In the genomic region with DNA sequence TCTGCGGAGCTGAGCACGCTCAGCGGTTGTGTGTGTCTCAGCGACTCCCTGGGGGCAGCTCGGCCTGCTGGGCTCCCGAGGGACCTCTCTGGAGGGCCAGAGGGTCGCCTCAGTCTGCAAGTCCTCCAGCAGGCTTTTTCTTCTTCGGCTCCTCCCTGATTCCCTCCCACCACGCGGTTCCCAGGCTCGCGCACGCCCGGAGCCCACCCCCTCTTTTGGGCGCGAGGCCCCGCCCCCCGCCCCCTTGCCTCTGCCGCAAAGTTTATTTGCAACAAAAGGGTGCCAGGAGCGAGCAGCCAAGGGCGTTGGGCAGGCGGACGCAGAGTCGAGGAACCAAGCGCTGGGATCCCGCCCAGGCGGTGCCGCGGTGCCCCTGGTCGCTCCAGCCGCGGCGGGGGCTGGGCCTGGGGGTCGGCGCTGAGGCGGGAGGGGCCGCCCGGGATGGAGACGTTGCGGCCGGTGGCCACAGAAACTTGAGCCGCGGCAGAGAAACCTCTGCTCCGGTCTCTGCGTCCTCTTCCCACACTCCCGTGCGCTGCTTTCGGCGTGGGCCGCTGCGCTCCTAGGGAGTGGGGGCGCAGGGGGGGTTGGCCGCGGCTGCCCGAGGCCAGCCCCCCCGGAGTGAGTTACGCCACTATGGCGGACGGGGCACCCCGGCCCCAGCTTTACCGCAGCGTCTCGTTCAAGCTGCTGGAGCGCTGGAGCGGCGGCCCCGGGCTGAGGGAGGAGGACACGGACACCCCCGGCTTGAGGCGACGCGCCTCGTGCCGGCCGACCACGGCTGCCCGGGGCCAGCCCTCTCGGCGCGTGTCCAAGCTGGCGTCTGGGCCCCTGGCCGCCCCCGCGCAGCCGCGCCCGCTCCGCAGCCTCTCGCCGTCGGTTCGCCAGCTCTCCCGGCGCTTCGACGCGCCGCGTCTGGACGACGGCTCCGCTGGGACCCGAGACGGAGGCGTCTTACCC, we compare ENCODE assay signal across 8 cellular contexts. TPM values are rescaled to one million over a fixed set of nuclear protein-coding genes. Genes with fewer than 3 reads are reported as not detected.
DNase-seq lines count a peak whose midpoint lies in the region; ATAC-seq and TF ChIP-seq lines count a peak whose summit lies in the region.

A gene with protein sequence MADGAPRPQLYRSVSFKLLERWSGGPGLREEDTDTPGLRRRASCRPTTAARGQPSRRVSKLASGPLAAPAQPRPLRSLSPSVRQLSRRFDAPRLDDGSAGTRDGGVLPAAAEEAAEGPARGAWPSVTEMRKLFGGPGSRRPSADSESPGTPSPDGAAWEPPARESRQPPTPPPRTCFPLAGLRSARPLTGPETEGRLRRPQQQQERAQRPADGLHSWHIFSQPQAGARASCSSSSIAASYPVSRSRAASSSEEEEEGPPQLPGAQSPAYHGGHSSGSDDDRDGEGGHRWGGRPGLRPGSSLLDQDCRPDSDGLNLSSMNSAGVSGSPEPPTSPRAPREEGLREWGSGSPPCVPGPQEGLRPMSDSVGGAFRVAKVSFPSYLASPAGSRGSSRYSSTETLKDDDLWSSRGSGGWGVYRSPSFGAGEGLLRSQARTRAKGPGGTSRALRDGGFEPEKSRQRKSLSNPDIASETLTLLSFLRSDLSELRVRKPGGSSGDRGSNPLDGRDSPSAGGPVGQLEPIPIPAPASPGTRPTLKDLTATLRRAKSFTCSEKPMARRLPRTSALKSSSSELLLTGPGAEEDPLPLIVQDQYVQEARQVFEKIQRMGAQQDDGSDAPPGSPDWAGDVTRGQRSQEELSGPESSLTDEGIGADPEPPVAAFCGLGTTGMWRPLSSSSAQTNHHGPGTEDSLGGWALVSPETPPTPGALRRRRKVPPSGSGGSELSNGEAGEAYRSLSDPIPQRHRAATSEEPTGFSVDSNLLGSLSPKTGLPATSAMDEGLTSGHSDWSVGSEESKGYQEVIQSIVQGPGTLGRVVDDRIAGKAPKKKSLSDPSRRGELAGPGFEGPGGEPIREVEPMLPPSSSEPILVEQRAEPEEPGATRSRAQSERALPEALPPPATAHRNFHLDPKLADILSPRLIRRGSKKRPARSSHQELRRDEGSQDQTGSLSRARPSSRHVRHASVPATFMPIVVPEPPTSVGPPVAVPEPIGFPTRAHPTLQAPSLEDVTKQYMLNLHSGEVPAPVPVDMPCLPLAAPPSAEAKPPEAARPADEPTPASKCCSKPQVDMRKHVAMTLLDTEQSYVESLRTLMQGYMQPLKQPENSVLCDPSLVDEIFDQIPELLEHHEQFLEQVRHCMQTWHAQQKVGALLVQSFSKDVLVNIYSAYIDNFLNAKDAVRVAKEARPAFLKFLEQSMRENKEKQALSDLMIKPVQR (N-terminal part only) (plus strand): TSS at position 274 of the 960 bp plus-strand sequence. CDS start 363 bp downstream, at position 637.

- no peaks in the 10 kb centered on the region for H3K36me3 ChIP-seq in stomach

- intact Hi-C loops in stomach (cut with DNase I; ENCODE audit: low total_unique reads): no loop called here

- peak; percentile 26 for ATAC-seq in GM18868 (IDR thresholded peaks at IDR 0.05; ENCODE audit: unreplicated experiment)
- ATAC-seq in HG03108 (IDR thresholded peaks at IDR 0.05; ENCODE audit: unreplicated experiment): peak; percentile 26
- ATAC-seq in esophagus mucosa: peak; percentile 19

- 0 to 1% (median 1%) methylated on average over 40 to 105 of the region's 105 CpGs for WGBS in stomach, 5 donors

- peaks cover 45 to 67% (median 62%) of the 10 kb centered on the region in 4 donors for H3K4me1 ChIP-seq in stomach

- TF ChIP-seq POLR2A in stomach (IDR thresholded peaks at IDR 0.05): peak in 1 of 4 donors; percentile 10

- no peaks in the 10 kb centered on the region for H3K9me3 ChIP-seq in stomach

- no peak for TF ChIP-seq EP300 in stomach (IDR thresholded peaks at IDR 0.05)

- no peak for TF ChIP-seq CTCF in stomach (IDR thresholded peaks at IDR 0.05)

- peak within 1 kb of the TSS; percentile 92 to 97 (median 95) for H3K27ac ChIP-seq in stomach

- no peaks in the 10 kb centered on the region for H3K27me3 ChIP-seq in stomach

- peak; percentile 85 for DNase-seq in AG08396 (ENCODE audit: low spot score)
- DNase-seq in NCI-H510A treated with DMSO at 0.1 percent for 48 hours (lab: John Stamatoyannopoulos, UW): peak; percentile 94
- peak; percentile 15 for DNase-seq in activated T-helper 1 cell treated with Interleukin-2 at 50 U/mL for 16 hours (ENCODE audit: low read depth)
- DNase-seq in mucosa of gallbladder (ENCODE audit: low spot score): peak; percentile 56
- peak; percentile 73 for DNase-seq in stomach

- H3K4me3 ChIP-seq in stomach: peak within 1 kb of the TSS; percentile 55 to 83 (median 74)

RNA-seq across cellular contexts. Expression of the gene that starts here (rescaled TPM):
- total RNA-seq in esophagus mucosa (5.4 TPM), mucosa of gallbladder (69.2 TPM), stomach (10 to 100 TPM; 29.9 to 66.5 (median 38.8) TPM)
- 10 to 100 TPM in 2 of 3 donors, 1 to 10 TPM in 1; 5.0 to 13.1 (median 10.8) TPM for polyA plus RNA-seq in stomach

Comparison
In these comparisons a context has a peak if more than half of its experiments do, and no peak if none do; other contexts are left out.
1. Peak in every context shown above with its lines: DNase-seq, ATAC-seq, H3K4me3 ChIP-seq and H3K27ac ChIP-seq.
2. DNase-seq: peak in every context shown above with its lines; median percentile 94 in NCI-H510A treated with DMSO at 0.1 percent for 48 hours; 85 in AG08396; 73 in stomach; 56 in mucosa of gallbladder; 15 in activated T-helper 1 cell treated with Interleukin-2 at 50 U/mL for 16 hours.